ENCODE assay signal across 11 cellular contexts in genomic region chr20:63182946-63183415, GRCh38. TPM values are rescaled to one million over a fixed set of nuclear protein-coding genes. Genes with fewer than 3 reads are reported as not detected.
"Had no signal": no experiment of that assay in that cellular context is flagged by ENCODE, and none has a peak within 500 bp of the region (broad histone marks: within the 10 kb centered on the region; RNA-seq: fewer than 3 reads in every experiment).

No MANE protein-coding gene starts in this region.

- H3K9me3 ChIP-seq: ovary, sigmoid colon, spleen, thoracic aorta had no signal

- H3K36me3 Mint-ChIP-seq: activated naive CD8-positive, alpha-beta T cell; neural progenitor cell had no signal

- H2AFZ ChIP-seq: neural progenitor cell had no signal

- H3K27me3 ChIP-seq: ovary had no signal

- H3K27ac Mint-ChIP-seq: activated naive CD8-positive, alpha-beta T cell; neural progenitor cell had no signal

- H3K4me1 ChIP-seq: foreskin keratinocyte had no signal

- H3K4me3 Mint-ChIP-seq: activated naive CD8-positive, alpha-beta T cell; central memory CD8-positive, alpha-beta T cell; neural progenitor cell had no signal

- H3K36me3 ChIP-seq: brain microvascular endothelial cell, neural progenitor cell, ovary, sigmoid colon, spleen, thoracic aorta had no signal

- H3K27ac ChIP-seq: brain microvascular endothelial cell, foreskin keratinocyte, neural progenitor cell, ovary, sigmoid colon, spleen, thoracic aorta had no signal

- H3K4me3 ChIP-seq: neural progenitor cell, ovary, sigmoid colon, spleen, thoracic aorta had no signal

- DNase-seq: sigmoid colon, T1000 had no signal

- H3K4me2 ChIP-seq: neural progenitor cell had no signal

- H3K9me3 Mint-ChIP-seq: central memory CD8-positive, alpha-beta T cell; neural progenitor cell had no signal

- H3K9ac ChIP-seq: neural progenitor cell had no signal

RNA-seq across cellular contexts. Expression of gene BIRC7, which starts 52.7 kb away (rescaled TPM):
- total RNA-seq: foreskin keratinocyte, pulmonary artery endothelial cell, thoracic aorta had no signal
- polyA plus RNA-seq: foreskin keratinocyte, ovary had no signal
